1 cellular context compared by ENCODE assay signal in the genomic region with DNA sequence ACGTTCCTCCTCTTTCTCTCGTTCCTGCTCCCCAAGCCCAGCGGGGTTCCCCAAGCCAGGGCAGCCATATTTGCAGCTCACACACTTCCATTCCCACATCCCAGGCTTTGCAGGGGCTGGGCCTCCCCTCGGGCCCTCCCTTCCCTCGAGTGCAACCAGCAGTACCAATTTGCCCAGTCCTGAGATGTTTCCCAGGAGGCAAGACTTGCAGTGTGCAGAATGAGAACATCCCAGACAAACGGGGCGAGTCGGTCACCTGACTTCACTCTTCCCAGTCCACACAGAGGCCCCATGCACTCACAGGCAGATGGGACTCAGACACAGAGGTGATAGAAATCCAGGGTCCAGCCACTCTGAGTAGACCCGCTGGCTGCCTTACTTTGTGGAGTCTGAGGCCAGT.
TF ChIP-seq lines count a peak whose summit lies in the region.

No MANE protein-coding gene starts in this region.

TF ChIP-seq in H1, 55 proteins besides CTCF, POLR2A, EP300 and RAD21:
- TF ChIP-seq BCL11A (IDR thresholded peaks at IDR 0.05; ENCODE audit: low read depth in 2 of 2, low read length in 2 of 2) (no peak), NANOG (IDR thresholded peaks at IDR 0.05; ENCODE audit: insufficient read depth, low read depth, low read length, poor library complexity, severe bottlenecking) (no peak), TCF12 (IDR thresholded peaks at IDR 0.05; ENCODE audit: low read depth, low read length) (no peak), GTF2F1 (IDR thresholded peaks at IDR 0.05; ENCODE audit: borderline replicate concordance, low read depth, low read length) (no peak), RXRA (IDR thresholded peaks at IDR 0.05; ENCODE audit: insufficient read depth, low read depth, low read length) (no peak), SP2 (IDR thresholded peaks at IDR 0.05; ENCODE audit: low read length) (no peak), TAF1 (IDR thresholded peaks at IDR 0.05; ENCODE audit: low read depth, low read length) (no peak), BRCA1 (IDR thresholded peaks at IDR 0.05; ENCODE audit: low read depth, low read length) (no peak), SAP30 (IDR thresholded peaks at IDR 0.05; ENCODE audit: insufficient read depth, insufficient replicate concordance, low read length) (no peak), EZH2 (IDR thresholded peaks at IDR 0.05; ENCODE audit: low read depth, low read length, severe bottlenecking) (no peak), GABPA (IDR thresholded peaks at IDR 0.05; ENCODE audit: borderline replicate concordance, insufficient read depth, low read length) (no peak), MAFK (IDR thresholded peaks at IDR 0.05; ENCODE audit: low read depth, low read length) (no peak), SP4 (IDR thresholded peaks at IDR 0.05; ENCODE audit: low read length) (no peak), CBX5 (IDR thresholded peaks at IDR 0.05; ENCODE audit: low read depth, low read length) (no peak), CREB1 (IDR thresholded peaks at IDR 0.05) (no peak), ASH2L (IDR thresholded peaks at IDR 0.05; ENCODE audit: low read length) (no peak), SIRT6 (IDR thresholded peaks at IDR 0.05; ENCODE audit: low read length) (no peak), FOSL1 (IDR thresholded peaks at IDR 0.05; ENCODE audit: insufficient read depth, low read depth, low read length) (no peak)
- TF ChIP-seq, protein P1, sequence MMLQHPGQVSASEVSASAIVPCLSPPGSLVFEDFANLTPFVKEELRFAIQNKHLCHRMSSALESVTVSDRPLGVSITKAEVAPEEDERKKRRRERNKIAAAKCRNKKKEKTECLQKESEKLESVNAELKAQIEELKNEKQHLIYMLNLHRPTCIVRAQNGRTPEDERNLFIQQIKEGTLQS (IDR thresholded peaks at IDR 0.05; ENCODE audit: insufficient read depth, low read depth, low read length) = no peak
- TF ChIP-seq, protein P2, sequence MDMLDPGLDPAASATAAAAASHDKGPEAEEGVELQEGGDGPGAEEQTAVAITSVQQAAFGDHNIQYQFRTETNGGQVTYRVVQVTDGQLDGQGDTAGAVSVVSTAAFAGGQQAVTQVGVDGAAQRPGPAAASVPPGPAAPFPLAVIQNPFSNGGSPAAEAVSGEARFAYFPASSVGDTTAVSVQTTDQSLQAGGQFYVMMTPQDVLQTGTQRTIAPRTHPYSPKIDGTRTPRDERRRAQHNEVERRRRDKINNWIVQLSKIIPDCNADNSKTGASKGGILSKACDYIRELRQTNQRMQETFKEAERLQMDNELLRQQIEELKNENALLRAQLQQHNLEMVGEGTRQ (IDR thresholded peaks at IDR 0.05; ENCODE audit: low read length) = no peak
